ENCODE assay signal across 19 cellular contexts in genomic region chr14:68423686-68424085, GRCh38.
DNase-seq lines count a peak whose midpoint lies in the region; ATAC-seq and TF ChIP-seq lines count a peak whose summit lies in the region.
"Had no signal": no experiment of that assay in that cellular context is flagged by ENCODE, and none has a peak within 500 bp of the region (broad histone marks: within the 10 kb centered on the region; RNA-seq: fewer than 3 reads in every experiment).

No MANE protein-coding gene starts in this region.

- H3K36me3 ChIP-seq in CD4-positive, CD25-positive, alpha-beta regulatory T cell (ENCODE audit: control insufficient read depth, insufficient read depth, low read length): no peaks in the 10 kb centered on the region
- H3K36me3 ChIP-seq in upper lobe of right lung (no peaks in the 10 kb centered on the region), sigmoid colon (no peaks in the 10 kb centered on the region)
- H3K36me3 ChIP-seq: SJCRH30 had no signal

- peak overlapping the region in 2 of 3 donors; percentile 47 to 49 for H3K27ac Mint-ChIP-seq in CD4-positive, CD25-positive, alpha-beta regulatory T cell
- H3K27ac Mint-ChIP-seq in dendritic cell treated with granulocyte-macrophage colony-stimulating factor and Interleukin-4, amounts not matched to agents 40 ng/mL and 50 ng/mL, for 4 days: peak overlapping the region; percentile 39
- H3K27ac Mint-ChIP-seq in naive B cell: peak overlapping the region in 4 of 6 donors; percentile 17 to 76 (median 50)
- H3K27ac Mint-ChIP-seq in activated naive CD4-positive, alpha-beta T cell treated with anti-CD3 and anti-CD28 coated beads, Interleukin-2, amount 10 ng/mL, durations not matched to agents 7 days and 5 days: no peak overlapping the region
- H3K27ac Mint-ChIP-seq: CD8-positive, alpha-beta T cell had no signal

- no peak overlapping the region for H3K27ac ChIP-seq in CD4-positive, CD25-positive, alpha-beta regulatory T cell (ENCODE audit: insufficient read depth, low read length, poor library complexity, severe bottlenecking)
- no peak overlapping the region for H3K27ac ChIP-seq in upper lobe of right lung
- no peak overlapping the region for H3K27ac ChIP-seq in sigmoid colon
- H3K27ac ChIP-seq: KMS-11, PC-9, SJCRH30 had no signal

- peaks cover 10 to 28% (median 16%) of the 10 kb centered on the region in 4 donors for H3K4me1 Mint-ChIP-seq in CD4-positive, CD25-positive, alpha-beta regulatory T cell
- peaks cover 20% of the 10 kb centered on the region for H3K4me1 Mint-ChIP-seq in dendritic cell treated with granulocyte-macrophage colony-stimulating factor and Interleukin-4, amounts not matched to agents 40 ng/mL and 50 ng/mL, for 4 days (ENCODE audit: low read depth)
- H3K4me1 Mint-ChIP-seq in naive B cell: peaks cover 35 to 37% (median 37%) of the 10 kb centered on the region in 3 donors
- peaks cover 6% of the 10 kb centered on the region for H3K4me1 Mint-ChIP-seq in activated naive CD4-positive, alpha-beta T cell treated with anti-CD3 and anti-CD28 coated beads, Interleukin-2, amount 10 ng/mL, durations not matched to agents 7 days and 5 days

- 84 to 87% methylated on average over 2 of the region's 2 CpGs for WGBS in sigmoid colon, 2 donors

- peaks cover 12% of the 10 kb centered on the region for H3K36me3 Mint-ChIP-seq in CD4-positive, CD25-positive, alpha-beta regulatory T cell
- no peaks in the 10 kb centered on the region for H3K36me3 Mint-ChIP-seq in dendritic cell treated with granulocyte-macrophage colony-stimulating factor and Interleukin-4, amounts not matched to agents 40 ng/mL and 50 ng/mL, for 4 days (ENCODE audit: low read depth)
- H3K36me3 Mint-ChIP-seq in naive B cell: peaks cover 0 to 9% of the 10 kb centered on the region in 2 donors
- no peaks in the 10 kb centered on the region for H3K36me3 Mint-ChIP-seq in activated naive CD4-positive, alpha-beta T cell treated with anti-CD3 and anti-CD28 coated beads, Interleukin-2, amount 10 ng/mL, durations not matched to agents 7 days and 5 days
- H3K36me3 Mint-ChIP-seq: CD8-positive, alpha-beta T cell had no signal

- intact Hi-C loops in dendritic cell treated with granulocyte-macrophage colony-stimulating factor and Interleukin-4, amounts not matched to agents 40 ng/mL and 50 ng/mL, for 4 days (cut with micrococcal nuclease): no loop called here
- intact Hi-C loops in upper lobe of right lung (cut with DNase I) (no loop called here), sigmoid colon (cut with DNase I) (no loop called here)

- no peak overlapping the region for H3K4me3 ChIP-seq in CD4-positive, CD25-positive, alpha-beta regulatory T cell (ENCODE audit: low read depth, low read length)
- H3K4me3 ChIP-seq in upper lobe of right lung (no peak overlapping the region), sigmoid colon (no peak overlapping the region)
- H3K4me3 ChIP-seq: GM12878, PC-9, SJCRH30 had no signal

- no peaks in the 10 kb centered on the region for H3K9me3 ChIP-seq in CD4-positive, CD25-positive, alpha-beta regulatory T cell (ENCODE audit: control insufficient read depth in 2 of 2, low read length in 2 of 2)
- H3K9me3 ChIP-seq in upper lobe of right lung (no peaks in the 10 kb centered on the region), sigmoid colon (no peaks in the 10 kb centered on the region)
- H3K9me3 ChIP-seq: SJCRH30 had no signal

- H3K4me1 ChIP-seq in CD4-positive, CD25-positive, alpha-beta regulatory T cell (ENCODE audit: control insufficient read depth, insufficient read depth, low read length, poor library complexity, severe bottlenecking): peaks cover 4% of the 10 kb centered on the region
- H3K4me1 ChIP-seq in upper lobe of right lung: peaks cover 5% of the 10 kb centered on the region
- no peaks in the 10 kb centered on the region for H3K4me1 ChIP-seq in sigmoid colon

- no peak for TF ChIP-seq POLR2A in sigmoid colon (IDR thresholded peaks at IDR 0.05)

- no peak overlapping the region for H3K4me3 Mint-ChIP-seq in CD4-positive, CD25-positive, alpha-beta regulatory T cell
- no peak overlapping the region for H3K4me3 Mint-ChIP-seq in dendritic cell treated with granulocyte-macrophage colony-stimulating factor and Interleukin-4, amounts not matched to agents 40 ng/mL and 50 ng/mL, for 4 days
- H3K4me3 Mint-ChIP-seq in naive B cell: peak overlapping the region in 1 of 8 donors; percentile 9
- H3K4me3 Mint-ChIP-seq in activated naive CD4-positive, alpha-beta T cell treated with anti-CD3 and anti-CD28 coated beads, Interleukin-2, amount 10 ng/mL, durations not matched to agents 7 days and 5 days: no peak overlapping the region
- H3K4me3 Mint-ChIP-seq: CD8-positive, alpha-beta T cell had no signal

- no peak for DNase-seq in CD4-positive, CD25-positive, alpha-beta regulatory T cell
- DNase-seq in naive B cell (no peak), upper lobe of right lung (no peak), sigmoid colon (no peak), middle frontal gyrus (ENCODE audit: extremely low spot score, low spot score) (no peak)
- DNase-seq in activated naive CD4-positive, alpha-beta T cell treated with anti-CD3 and anti-CD28 coated beads, Interleukin-2, amount 10 ng/mL, durations not matched to agents 7 days and 5 days: no peak
- DNase-seq: AML-193; Calu3; CD8-positive, alpha-beta T cell; EL; NCI-H1417 treated with DMSO at 0.1 percent for 48 hours; NCI-H187 treated with DMSO at 0.1 percent for 48 hours; NCI-H2227 treated with DMSO at 0.1 percent for 48 hours; NCI-H524; PC-9; SJCRH30 had no signal

- H3K27me3 ChIP-seq in CD4-positive, CD25-positive, alpha-beta regulatory T cell (ENCODE audit: control insufficient read depth, insufficient read depth, low read length): no peaks in the 10 kb centered on the region
- H3K27me3 ChIP-seq in upper lobe of right lung (no peaks in the 10 kb centered on the region), sigmoid colon (no peaks in the 10 kb centered on the region)
- H3K27me3 ChIP-seq: SJCRH30 had no signal

- CTCF ChIA-PET in activated naive CD4-positive, alpha-beta T cell treated with anti-CD3 and anti-CD28 coated beads, Interleukin-2, amount 10 ng/mL, durations not matched to agents 7 days and 5 days (lab: Charles Lee): no interaction called here

- TF ChIP-seq EP300 in sigmoid colon (IDR thresholded peaks at IDR 0.05): no peak

- peaks cover 0 to 2% (median 0%) of the 10 kb centered on the region in 7 donors for H3K9me3 Mint-ChIP-seq in CD4-positive, CD25-positive, alpha-beta regulatory T cell
- no peaks in the 10 kb centered on the region for H3K9me3 Mint-ChIP-seq in dendritic cell treated with granulocyte-macrophage colony-stimulating factor and Interleukin-4, amounts not matched to agents 40 ng/mL and 50 ng/mL, for 4 days
- H3K9me3 Mint-ChIP-seq in naive B cell: peaks cover 0 to 9% (median 3%) of the 10 kb centered on the region in 7 donors
- H3K9me3 Mint-ChIP-seq in activated naive CD4-positive, alpha-beta T cell treated with anti-CD3 and anti-CD28 coated beads, Interleukin-2, amount 10 ng/mL, durations not matched to agents 7 days and 5 days: no peaks in the 10 kb centered on the region
- H3K9me3 Mint-ChIP-seq: CD8-positive, alpha-beta T cell had no signal

- H3K27me3 Mint-ChIP-seq in CD4-positive, CD25-positive, alpha-beta regulatory T cell: no peaks in the 10 kb centered on the region
- no peaks in the 10 kb centered on the region for H3K27me3 Mint-ChIP-seq in dendritic cell treated with granulocyte-macrophage colony-stimulating factor and Interleukin-4, amounts not matched to agents 40 ng/mL and 50 ng/mL, for 4 days
- no peaks in the 10 kb centered on the region for H3K27me3 Mint-ChIP-seq in naive B cell
- no peaks in the 10 kb centered on the region for H3K27me3 Mint-ChIP-seq in activated naive CD4-positive, alpha-beta T cell treated with anti-CD3 and anti-CD28 coated beads, Interleukin-2, amount 10 ng/mL, durations not matched to agents 7 days and 5 days

- no peak for ATAC-seq in CD4-positive, CD25-positive, alpha-beta regulatory T cell (ENCODE audit: low read depth in 2 of 2)
- peak; percentile 55 to 59 for ATAC-seq in naive B cell (ENCODE audit: low read depth in 2 of 2)
- ATAC-seq in upper lobe of right lung: peak; percentile 67
- ATAC-seq: CD8-positive, alpha-beta T cell; GM12878 had no signal

- TF ChIP-seq CTCF in upper lobe of right lung (IDR thresholded peaks at IDR 0.05): no peak
- TF ChIP-seq CTCF in sigmoid colon (IDR thresholded peaks at IDR 0.05): no peak

Comparison
In these comparisons a context has a peak if more than half of its experiments do, and no peak if none do; other contexts are left out.
1. ATAC-seq: peak in naive B cell (2 of 2) and upper lobe of right lung (single experiment); none in CD4-positive, CD25-positive, alpha-beta regulatory T cell (0 of 2).